Comparison of ENCODE assay signal across 14 cellular contexts in genomic region chr12:87801860-87802720, GRCh38.
DNase-seq lines count a peak whose midpoint lies in the region; ATAC-seq, FAIRE-seq and TF ChIP-seq lines count a peak whose summit lies in the region.
"Had no signal": no experiment of that assay in that cellular context is flagged by ENCODE, and none has a peak within 500 bp of the region (broad histone marks: within the 10 kb centered on the region; RNA-seq: fewer than 3 reads in every experiment).

No MANE protein-coding gene starts in this region.

- no peaks in the 10 kb centered on the region for H3K9me2 ChIP-seq in OCI-LY7 (ENCODE audit: insufficient read depth, low read length)

- H3K4me3 ChIP-seq in thoracic aorta (peak overlapping the region; percentile 15), OCI-LY7 (ENCODE audit: low read depth, low read length, poor library complexity, severe bottlenecking) (no peak overlapping the region)
- H3K4me3 ChIP-seq: tibial artery had no signal

- H4K20me1 ChIP-seq in OCI-LY7 (ENCODE audit: insufficient read depth, low read length): no peaks in the 10 kb centered on the region

- CTCF ChIA-PET in OCI-LY7 (lab: Charles Lee; ENCODE audit: unreplicated experiment): no interaction called here

- H3K9me3 ChIP-seq in thoracic aorta: no peaks in the 10 kb centered on the region
- no peaks in the 10 kb centered on the region for H3K9me3 ChIP-seq in OCI-LY7 (ENCODE audit: low read length)
- H3K9me3 ChIP-seq: tibial artery had no signal

- no peak for ATAC-seq in thoracic aorta (ENCODE audit: insufficient number of reproducible peaks, low FRiP score, low read depth)

- DNase-seq in DMS 273 (lab: John Stamatoyannopoulos, UW; ENCODE audit: unreplicated experiment) (peak; percentile 4), DMS 273 treated with DMSO at 0.1 percent for 48 hours (lab: John Stamatoyannopoulos, UW) (no peak), NCI-H2029 treated with DMSO at 0.1 percent for 48 hours (lab: John Stamatoyannopoulos, UW) (peak; percentile 32), dermis blood vessel endothelial cell (peak; percentile 36), thoracic aorta (ENCODE audit: low spot score) (no peak), HTR-8/SVneo (ENCODE audit: insufficient read length, low spot score) (no peak), OCI-LY7 (ENCODE audit: low spot score) (no peak), NCI-H146 (lab: John Stamatoyannopoulos, UW) (no peak)
- DNase-seq: activated T-cell treated with anti-CD3 and anti-CD28 coated beads, Interleukin-2, amount 50 U/mL, for 48 hours; posterior cingulate gyrus; tibial artery had no signal

- no peak for FAIRE-seq in HTR-8/SVneo (lab: Jason Lieb, UNC)
- FAIRE-seq: colon, TTC549 had no signal

- no peak for TF ChIP-seq CTCF in thoracic aorta (IDR thresholded peaks at IDR 0.05)
- TF ChIP-seq CTCF in OCI-LY7 (conservative IDR thresholded peaks at IDR 0.05; ENCODE audit: low read length): no peak

- no peak overlapping the region for H2AFZ ChIP-seq in OCI-LY7 (ENCODE audit: low read length)

- intact Hi-C loops in OCI-LY7 (cut with micrococcal nuclease; ENCODE audit: unreplicated experiment): no loop called here

- no peak overlapping the region for H3K4me2 ChIP-seq in OCI-LY7 (ENCODE audit: low read length)

- H3K36me3 ChIP-seq in thoracic aorta (no peaks in the 10 kb centered on the region), OCI-LY7 (ENCODE audit: insufficient read depth, low read length) (no peaks in the 10 kb centered on the region)
- H3K36me3 ChIP-seq: tibial artery had no signal

- H3K27me3 ChIP-seq in thoracic aorta (replicated peaks; ENCODE audit: insufficient read depth): no peaks in the 10 kb centered on the region
- H3K27me3 ChIP-seq: tibial artery had no signal

- H3K4me1 ChIP-seq in thoracic aorta (ENCODE audit: control insufficient read depth in 1 of 2, low read depth in 2 of 2) (peaks cover 9 to 40% of the 10 kb centered on the region in 2 donors), OCI-LY7 (ENCODE audit: insufficient read depth, low read length, poor library complexity, severe bottlenecking) (no peaks in the 10 kb centered on the region)

- no TSS peak for BruUV-seq in OCI-LY7 (replicated peaks; lab: Mats Ljungman, UMichigan)

- POLR2A ChIA-PET in OCI-LY7 (lab: Charles Lee): no interaction called here

- H3K27ac ChIP-seq in thoracic aorta (no peak overlapping the region), OCI-LY7 (ENCODE audit: low read depth, low read length, poor library complexity, severe bottlenecking) (no peak overlapping the region)
- H3K27ac ChIP-seq: 22Rv1 had no signal

- no peaks in the 10 kb centered on the region for H3K79me2 ChIP-seq in OCI-LY7 (ENCODE audit: insufficient read depth, low read depth, low read length)

Comparison
In these comparisons a context has a peak if more than half of its experiments do, and no peak if none do; other contexts are left out.
1. DNase-seq: peak in DMS 273 (single experiment), NCI-H2029 treated with DMSO at 0.1 percent for 48 hours (single experiment) and dermis blood vessel endothelial cell (single experiment); none in DMS 273 treated with DMSO at 0.1 percent for 48 hours (single experiment), thoracic aorta (single experiment), HTR-8/SVneo (single experiment), OCI-LY7 (single experiment) and NCI-H146 (single experiment).